In genomic region chr9:122912964-122913673, GRCh38 we compare ENCODE assay signal across 8 cellular contexts. TPM values are rescaled to one million over a fixed set of nuclear protein-coding genes. Genes with fewer than 3 reads are reported as not detected.
DNase-seq lines count a peak whose midpoint lies in the region; ATAC-seq and TF ChIP-seq lines count a peak whose summit lies in the region.

Gene ZBTB6, minus strand, starts transcription at chr9:122913323. Its CDS starts 1,251 bp downstream, at chr9:122912072.

- peak within 1 kb of the TSS; percentile 89 for H3K4me3 ChIP-seq in fibroblast of pulmonary artery (replicated peaks; ENCODE audit: low read depth, low read length)

- H3K4me1 Mint-ChIP-seq in nephron, result peaks cover 18% of the 10 kb centered on the region

- peak; percentile 97 for ATAC-seq in GM21825 (IDR thresholded peaks at IDR 0.05; ENCODE audit: unreplicated experiment)

- H3K27ac ChIP-seq in KOPT-K1 (ENCODE audit: low read depth, low read length, poor library complexity, severe bottlenecking), result peak within 1 kb of the TSS; percentile 90

- no peaks in the 10 kb centered on the region for H3K9me3 Mint-ChIP-seq in nephron

- H3K27ac Mint-ChIP-seq in nephron, result peak within 1 kb of the TSS; percentile 95 to 99 (median 99)

- peaks cover 19% of the 10 kb centered on the region for H3K36me3 Mint-ChIP-seq in nephron (ENCODE audit: low read depth)

- H3K27me3 Mint-ChIP-seq in nephron (ENCODE audit: low read depth), result no peaks in the 10 kb centered on the region

- H3K36me3 ChIP-seq in KOPT-K1 (ENCODE audit: insufficient read depth, low read length), result peaks cover 31% of the 10 kb centered on the region

- peak; percentile 90 for DNase-seq in Daoy (ENCODE audit: low read depth)
- DNase-seq in RKO (ENCODE audit: low spot score), result peak; percentile 96
- peak; percentile 40 to 55 for DNase-seq in activated T-helper 1 cell treated with anti-CD3 and anti-CD28 coated beads, Interleukin-2, amount 50 U/mL, for 16 hours (ENCODE audit: low read depth in 1 of 2, low spot score in 1 of 2)
- peak; percentile 86 for DNase-seq in fibroblast of pulmonary artery (ENCODE audit: low read depth)
- DNase-seq in stromal cell of bone marrow (ENCODE audit: low read depth), result peak; percentile 78

- no peaks in the 10 kb centered on the region for H3K9me3 ChIP-seq in KOPT-K1 (ENCODE audit: insufficient read depth, low read length, poor library complexity, severe bottlenecking)

- no peak for TF ChIP-seq CTCF in fibroblast of pulmonary artery (IDR thresholded peaks at IDR 0.05; ENCODE audit: low read length, missing control alignments)
- TF ChIP-seq CTCF in nephron (IDR thresholded peaks at IDR 0.05; ENCODE audit: unreplicated experiment in 3 of 3), result no peak

- peak within 1 kb of the TSS; percentile 91 to 98 (median 96) for H3K4me3 Mint-ChIP-seq in nephron

RNA-seq across cellular contexts. Expression of gene ZBTB6, which starts in this region (rescaled TPM):
- total RNA-seq in Daoy (2014; rRNA removed; shearing (Covaris generic)), result 14.0 and 14.5 TPM in 2 replicates

Comparison
In these comparisons a context has a peak if more than half of its experiments do, and no peak if none do; other contexts are left out.
1. Peak in every context shown above with its lines: DNase-seq, ATAC-seq, H3K4me3 ChIP-seq and H3K27ac ChIP-seq.